In genomic region chr18:41237317-41237716, GRCh38 we compare ENCODE assay signal across 6 cellular contexts.
"Had no signal": no experiment of that assay in that cellular context is flagged by ENCODE, and none has a peak within 500 bp of the region (broad histone marks: within the 10 kb centered on the region; RNA-seq: fewer than 3 reads in every experiment).

No MANE protein-coding gene starts in this region.

- H3K4me3 Mint-ChIP-seq: IgD-negative memory B cell had no signal

- H3K27me3 Mint-ChIP-seq: IgD-negative memory B cell had no signal

- DNase-seq: KBM-7, KG1 had no signal

- H3K4me2 ChIP-seq: KMS-11 had no signal

- H3K27ac Mint-ChIP-seq: IgD-negative memory B cell had no signal

- FAIRE-seq: HTR-8/SVneo had no signal

- H3K36me3 Mint-ChIP-seq: IgD-negative memory B cell had no signal

- H3K9ac ChIP-seq: KMS-11 had no signal

- H3K27ac ChIP-seq: HL-60, KMS-11 had no signal
